ENCODE assay signal across 9 cellular contexts in genomic region chr13:41008349-41008980, GRCh38. TPM values are rescaled to one million over a fixed set of nuclear protein-coding genes. Genes with fewer than 3 reads are reported as not detected.
A peak's percentile ranks its signal among the peaks of the same experiment; 100 is the strongest.
DNase-seq lines count a peak whose midpoint lies in the region; ATAC-seq and TF ChIP-seq lines count a peak whose summit lies in the region.
"Had no signal": no experiment of that assay in that cellular context is flagged by ENCODE, and none has a peak within 500 bp of the region (broad histone marks: within the 10 kb centered on the region; RNA-seq: fewer than 3 reads in every experiment).

No MANE protein-coding gene starts in this region.

- H3K4me3 ChIP-seq in IMR-90 (ENCODE audit: insufficient read depth, low read depth, low read length) (no peak overlapping the region), aorta (ENCODE audit: low read length in 2 of 2) (no peak overlapping the region)
- H3K4me3 ChIP-seq: skin epidermis had no signal

- peaks cover 8% of the 10 kb centered on the region for H3K9me1 ChIP-seq in IMR-90 (ENCODE audit: insufficient read depth, low read length)

- ATAC-seq in IMR-90 (ENCODE audit: low read depth): peak; percentile 59
- no peak for ATAC-seq in memory B cell (ENCODE audit: low read depth)
- no peak for ATAC-seq in aorta (ENCODE audit: low FRiP score)

- BruUV-seq in IMR-90 (replicated peaks; lab: Mats Ljungman, UMichigan): no TSS peak

- no peaks in the 10 kb centered on the region for H3K27me3 Mint-ChIP-seq in activated T-helper 1 cell treated with anti-CD3 and anti-CD28 coated beads, Interleukin-12 subunit alpha, Interleukin-12 subunit beta, Interleukin-2, Interleukin-4 antibody, amounts not matched to agents 30 ng/mL and 10 ng/mL and 1 ng/mL, durations not matched to agents 14 hours and 24 hours and 36 hours (ENCODE audit: insufficient read depth)
- H3K27me3 Mint-ChIP-seq in memory B cell: no peaks in the 10 kb centered on the region

- POLR2A ChIA-PET in IMR-90 (lab: Charles Lee; ENCODE audit: unreplicated experiment): no interaction called here

- dilution Hi-C loops in IMR-90 (cut with HindIII; ENCODE audit: low sequenced_read_pairs, unreplicated experiment): no loop called here

- TF ChIP-seq RAD21 in IMR-90 (IDR thresholded peaks at IDR 0.05; ENCODE audit: low read length): no peak

- H3K9me3 ChIP-seq in IMR-90 (ENCODE audit: control insufficient read depth, insufficient read depth, low read length) (no peaks in the 10 kb centered on the region), aorta (ENCODE audit: control insufficient read depth, low read length) (no peaks in the 10 kb centered on the region)

- H4K5ac ChIP-seq in IMR-90 (ENCODE audit: low read depth, low read length): no peak overlapping the region

- intact Hi-C loops in IMR-90 (cut with micrococcal nuclease): no loop called here
- intact Hi-C loops in activated T-helper 1 cell treated with anti-CD3 and anti-CD28 coated beads, Interleukin-12 subunit alpha, Interleukin-12 subunit beta, Interleukin-2, Interleukin-4 antibody, amounts not matched to agents 30 ng/mL and 10 ng/mL and 1 ng/mL, durations not matched to agents 14 hours and 24 hours and 36 hours (cut with micrococcal nuclease): loop anchor here (1.0 to 10.0 kb wide), 8 partner anchors 9 to 1386 kb away; partner anchors contain the start of gene DGKH
- intact Hi-C loops in aorta (cut with DNase I): no loop called here

- in situ Hi-C loops in IMR-90 (cut with MboI; ENCODE audit: low sequenced_read_pairs): no loop called here

- peaks cover 48% of the 10 kb centered on the region for H4K20me1 ChIP-seq in IMR-90 (ENCODE audit: insufficient read depth, low read length)

- peaks cover 73% of the 10 kb centered on the region for H3K4me1 Mint-ChIP-seq in activated T-helper 1 cell treated with anti-CD3 and anti-CD28 coated beads, Interleukin-12 subunit alpha, Interleukin-12 subunit beta, Interleukin-2, Interleukin-4 antibody, amounts not matched to agents 30 ng/mL and 10 ng/mL and 1 ng/mL, durations not matched to agents 14 hours and 24 hours and 36 hours (ENCODE audit: low read depth)
- H3K4me1 Mint-ChIP-seq in memory B cell: peaks cover 45% of the 10 kb centered on the region

- peak overlapping the region; percentile 61 for H3K4me3 Mint-ChIP-seq in activated T-helper 1 cell treated with anti-CD3 and anti-CD28 coated beads, Interleukin-12 subunit alpha, Interleukin-12 subunit beta, Interleukin-2, Interleukin-4 antibody, amounts not matched to agents 30 ng/mL and 10 ng/mL and 1 ng/mL, durations not matched to agents 14 hours and 24 hours and 36 hours
- H3K4me3 Mint-ChIP-seq in memory B cell: peak overlapping the region; percentile 33

- no peak overlapping the region for H2BK120ac ChIP-seq in IMR-90 (ENCODE audit: low read depth, low read length)

- H2AK9ac ChIP-seq in IMR-90 (replicated peaks; ENCODE audit: low read depth, low read length, poor library complexity): no peak overlapping the region

- H3K27ac ChIP-seq in IMR-90 (ENCODE audit: insufficient read depth, low read length) (no peak overlapping the region), aorta (ENCODE audit: low read depth in 1 of 2, low read length in 2 of 2) (no peak overlapping the region)

- H3K36me3 Mint-ChIP-seq in activated T-helper 1 cell treated with anti-CD3 and anti-CD28 coated beads, Interleukin-12 subunit alpha, Interleukin-12 subunit beta, Interleukin-2, Interleukin-4 antibody, amounts not matched to agents 30 ng/mL and 10 ng/mL and 1 ng/mL, durations not matched to agents 14 hours and 24 hours and 36 hours (ENCODE audit: low read depth): peaks cover 25% of the 10 kb centered on the region
- H3K36me3 Mint-ChIP-seq in memory B cell: peaks cover 21% of the 10 kb centered on the region

- WGBS in IMR-90 (ENCODE audit: extremely low coverage in 2 of 2, insufficient read length in 1 of 2), 2 experiments: no CpG with 5 or more reads among the region's 2 CpGs
- 92% methylated on average over 2 of the region's 2 CpGs for WGBS in aorta, 2 donors

- no peak for TF ChIP-seq POLR2A in IMR-90 (IDR thresholded peaks at IDR 0.05; ENCODE audit: low read depth, low read length)

- H4K8ac ChIP-seq in IMR-90 (ENCODE audit: low read depth in 2 of 2, low read length in 2 of 2): no peak overlapping the region

- peak overlapping the region; percentile 30 for H2BK5ac ChIP-seq in IMR-90 (ENCODE audit: low read depth, low read length, poor library complexity, severe bottlenecking)

- TF ChIP-seq CTCF in IMR-90 (conservative IDR thresholded peaks at IDR 0.05; ENCODE audit: low read depth, low read length): no peak

- H3K27me3 ChIP-seq in IMR-90 (ENCODE audit: control insufficient read depth, insufficient read depth, low read length) (no peaks in the 10 kb centered on the region), aorta (ENCODE audit: control insufficient read depth in 1 of 2, insufficient read depth in 2 of 2, low read length in 1 of 2) (no peaks in the 10 kb centered on the region)

- H3K36me3 ChIP-seq in IMR-90 (ENCODE audit: control insufficient read depth, insufficient read depth, low read length) (0 out of 2 replicates have a peak, but pooled peaks cover 3% of the 10 kb centered on the region), aorta (ENCODE audit: control insufficient read depth in 1 of 2, insufficient read depth in 2 of 2, low read length in 1 of 2) (no peaks in the 10 kb centered on the region)

- CTCF ChIA-PET in IMR-90 (lab: Yijun Ruan, JAX): no interaction called here

- no peaks in the 10 kb centered on the region for H3K9me3 Mint-ChIP-seq in activated T-helper 1 cell treated with anti-CD3 and anti-CD28 coated beads, Interleukin-12 subunit alpha, Interleukin-12 subunit beta, Interleukin-2, Interleukin-4 antibody, amounts not matched to agents 30 ng/mL and 10 ng/mL and 1 ng/mL, durations not matched to agents 14 hours and 24 hours and 36 hours
- H3K9me3 Mint-ChIP-seq in memory B cell: no peaks in the 10 kb centered on the region

- no peak overlapping the region for H3K23ac ChIP-seq in IMR-90 (ENCODE audit: low read depth, low read length)

- DNase-seq in DMS53 treated with DMSO at 0.1 percent for 48 hours (lab: John Stamatoyannopoulos, UW; ENCODE audit: unreplicated experiment) (peak; percentile 58), IMR-90 (peak; percentile 90), memory B cell (ENCODE audit: low spot score in 2 of 2) (no peak), NCI-H1930 (lab: John Stamatoyannopoulos, UW) (no peak), aorta (no peak), globus pallidus (ENCODE audit: low spot score) (no peak), NCI-H1048 (lab: John Stamatoyannopoulos, UW) (no peak)
- DNase-seq in activated T-helper 1 cell treated with anti-CD3 and anti-CD28 coated beads, Interleukin-12 subunit alpha, Interleukin-12 subunit beta, Interleukin-2, Interleukin-4 antibody, amounts not matched to agents 30 ng/mL and 10 ng/mL and 1 ng/mL, durations not matched to agents 14 hours and 24 hours and 36 hours (ENCODE audit: low spot score): no peak

- no peak overlapping the region for H3K4ac ChIP-seq in IMR-90 (ENCODE audit: low read depth, low read length)

- no peak overlapping the region for H2BK20ac ChIP-seq in IMR-90 (ENCODE audit: low read depth, low read length)

- no peak overlapping the region for H3K56ac ChIP-seq in IMR-90 (ENCODE audit: extremely low read depth, insufficient read depth, low read length)

- H3K79me1 ChIP-seq in IMR-90 (ENCODE audit: low read depth in 1 of 2, low read length in 2 of 2): peaks cover 16 to 47% of the 10 kb centered on the region in 2 experiments

- H2BK15ac ChIP-seq in IMR-90 (ENCODE audit: low read depth, low read length): no peak overlapping the region

- H2AFZ ChIP-seq in IMR-90 (replicated peaks; ENCODE audit: low read length, poor library complexity): no peak overlapping the region

- H2AK5ac ChIP-seq in IMR-90 (ENCODE audit: low read depth, low read length): no peak overlapping the region

- no peak overlapping the region for H4K91ac ChIP-seq in IMR-90 (ENCODE audit: insufficient read depth, low read depth, low read length)

- H3K9ac ChIP-seq in IMR-90 (ENCODE audit: low read depth, low read length): no peak overlapping the region

- H3K4me2 ChIP-seq in IMR-90 (ENCODE audit: low read depth, low read length): no peak overlapping the region

- H3K27ac Mint-ChIP-seq in activated T-helper 1 cell treated with anti-CD3 and anti-CD28 coated beads, Interleukin-12 subunit alpha, Interleukin-12 subunit beta, Interleukin-2, Interleukin-4 antibody, amounts not matched to agents 30 ng/mL and 10 ng/mL and 1 ng/mL, durations not matched to agents 14 hours and 24 hours and 36 hours: peak overlapping the region; percentile 84
- peak overlapping the region; percentile 48 for H3K27ac Mint-ChIP-seq in memory B cell

- H3K14ac ChIP-seq in IMR-90 (replicated peaks; ENCODE audit: low read depth, low read length): no peak overlapping the region

- H3K4me1 ChIP-seq in IMR-90 (ENCODE audit: control insufficient read depth, insufficient read depth, low read length): peaks cover 4% of the 10 kb centered on the region
- peaks cover 0 to 2% of the 10 kb centered on the region in 2 donors for H3K4me1 ChIP-seq in aorta (ENCODE audit: control insufficient read depth in 1 of 2, insufficient read depth in 2 of 2, low read length in 2 of 2)

- no peak overlapping the region for H3K18ac ChIP-seq in IMR-90 (ENCODE audit: low read depth, low read length)

TF ChIP-seq in IMR-90, 13 proteins besides CTCF, POLR2A, EP300 and RAD21:
- peak; percentile 97 for TF ChIP-seq CEBPB (IDR thresholded peaks at IDR 0.05; ENCODE audit: low read depth, low read length)
- TF ChIP-seq NFE2L2 (IDR thresholded peaks at IDR 0.05; ENCODE audit: low read depth, low read length): no peak
- TF ChIP-seq FOS (IDR thresholded peaks at IDR 0.05; ENCODE audit: low read depth, low read length): peak; percentile 91
TF ChIP-seq in IMR-90: peak in this region for 2.

RNA-seq across cellular contexts. Expression of gene ELF1, which starts 10.7 kb away (rescaled TPM):
- total RNA-seq in IMR-90 (2012; rRNA removed) (27.6 and 36.9 TPM in 2 replicates), aorta (10 to 100 TPM; 71.6 to 77.0 TPM)
- polyA plus RNA-seq in IMR-90 (2012; rRNA removed) (23.7 and 25.4 TPM in 2 replicates), aorta (10 to 100 TPM; 23.0 to 23.7 TPM)
- 11.7 and 15.9 TPM in 2 replicates for polyA plus RNA-seq in IMR-90 (2012; cell fraction: cytosol; rRNA removed)
- 10.8 and 27.3 TPM in 2 replicates for polyA plus RNA-seq in IMR-90 (2012; cell fraction: nucleus; rRNA removed; ENCODE audit: low replicate concordance)
- 75.3 and 76.8 TPM in 2 replicates for total RNA-seq in activated T-helper 1 cell treated with anti-CD3 and anti-CD28 coated beads, Interleukin-12 subunit alpha, Interleukin-12 subunit beta, Interleukin-2, Interleukin-4 antibody, amounts not matched to agents 30 ng/mL and 10 ng/mL and 1 ng/mL, durations not matched to agents 14 hours and 24 hours and 36 hours

RNA-seq across cellular contexts. Expression of gene WBP4, which starts 52.8 kb away (rescaled TPM):
- total RNA-seq in IMR-90 (2012; rRNA removed): 4.3 and 11.4 TPM in 2 replicates
- 9.6 and 11.0 TPM in 2 replicates for polyA plus RNA-seq in IMR-90 (2012; rRNA removed)
- 1.1 and 1.7 TPM in 2 replicates for polyA plus RNA-seq in IMR-90 (2012; cell fraction: cytosol; rRNA removed)
- 0.85 and 6.2 TPM in 2 replicates for polyA plus RNA-seq in IMR-90 (2012; cell fraction: nucleus; rRNA removed; ENCODE audit: low replicate concordance)
- total RNA-seq in activated T-helper 1 cell treated with anti-CD3 and anti-CD28 coated beads, Interleukin-12 subunit alpha, Interleukin-12 subunit beta, Interleukin-2, Interleukin-4 antibody, amounts not matched to agents 30 ng/mL and 10 ng/mL and 1 ng/mL, durations not matched to agents 14 hours and 24 hours and 36 hours: 13.4 and 14.0 TPM in 2 replicates
- 10 to 100 TPM; 11.2 to 14.3 TPM for total RNA-seq in aorta
- polyA plus RNA-seq in aorta: 10 to 100 TPM in 1 of 2 donors, 1 to 10 TPM in 1; 9.9 to 17.9 TPM

Comparison
In these comparisons a context has a peak if more than half of its experiments do, and no peak if none do; other contexts are left out.
1. DNase-seq: peak in DMS53 treated with DMSO at 0.1 percent for 48 hours (single experiment) and IMR-90 (single experiment); none in activated T-helper 1 cell treated with anti-CD3 and anti-CD28 coated beads, Interleukin-12 subunit alpha, Interleukin-12 subunit beta, Interleukin-2, Interleukin-4 antibody, amounts not matched to agents 30 ng/mL and 10 ng/mL and 1 ng/mL, durations not matched to agents 14 hours and 24 hours and 36 hours (single experiment), memory B cell (0 of 2), NCI-H1930 (0 of 2), aorta (0 of 2), globus pallidus (single experiment) and NCI-H1048 (single experiment).